Comparison of ENCODE assay signal across 8 cellular contexts in the genomic region with DNA sequence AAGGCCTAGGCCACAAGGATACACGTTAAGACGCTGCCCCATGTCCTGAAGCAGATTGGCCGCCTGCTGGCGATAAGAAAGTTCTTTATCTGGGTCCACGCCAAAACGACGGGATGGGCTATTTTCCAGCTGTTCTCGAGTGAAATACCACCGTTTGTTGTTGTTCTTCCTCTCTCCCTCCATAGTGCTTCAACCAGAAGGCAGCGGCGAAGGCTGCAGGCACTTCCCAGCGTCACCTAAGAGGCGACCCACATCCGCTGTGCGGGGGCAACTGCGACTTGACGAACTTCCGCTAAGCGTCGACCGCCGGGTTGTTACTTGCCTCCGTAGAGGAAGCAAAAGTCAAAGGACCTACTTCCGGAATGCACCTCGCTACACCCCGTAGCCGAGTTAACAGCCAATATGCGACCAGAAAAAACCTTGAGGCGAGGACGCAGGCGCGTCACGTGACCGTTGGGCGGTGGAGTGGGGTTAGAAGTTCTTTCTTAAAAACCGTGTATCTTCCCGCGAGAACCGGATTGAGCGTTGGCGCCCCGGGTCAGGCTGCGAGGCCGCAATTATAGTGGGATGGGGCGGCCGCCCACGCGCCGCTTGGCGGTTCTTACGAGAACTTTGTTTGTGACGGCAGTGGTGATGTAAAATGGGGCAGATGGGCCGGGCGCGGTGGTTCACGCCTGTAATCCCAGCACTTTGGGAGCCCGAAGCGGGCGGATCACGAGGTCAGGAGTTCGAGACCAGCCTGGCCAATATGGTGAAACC. TPM values are rescaled to one million over a fixed set of nuclear protein-coding genes. Genes with fewer than 3 reads are reported as not detected.
DNase-seq lines count a peak whose midpoint lies in the region; ATAC-seq and TF ChIP-seq lines count a peak whose summit lies in the region.

A gene (minus strand): TSS at position 215 of the 759 bp plus-strand sequence. CDS start 32 bp downstream, at position 183.

- H3K9me3 Mint-ChIP-seq in activated T-cell treated with anti-CD3 and anti-CD28 coated beads, Interleukin-2, amount 50 U/mL, for 4 hours = peaks cover 13% of the 10 kb centered on the region

- POLR2A ChIA-PET in Panc1 (lab: Charles Lee) = interaction anchor here (0.6 kb wide), 1 partner anchor 13 kb away, joined by 3 read pairs; no protein-coding TSS in a partner anchor

- peak; percentile 96 for TF ChIP-seq POLR2A in erythroblast (IDR thresholded peaks at IDR 0.05; ENCODE audit: low read length)

- H3K9me3 ChIP-seq in Panc1 (ENCODE audit: control insufficient read depth, insufficient read depth, low read depth, low read length) = no peaks in the 10 kb centered on the region
- no peaks in the 10 kb centered on the region for H3K9me3 ChIP-seq in mucosa of stomach (ENCODE audit: control insufficient read depth, low read length)

- DNase-seq in DMS79 treated with DMSO at 0.1 percent for 48 hours (lab: John Stamatoyannopoulos, UW) (peak; percentile 99), Panc1 (ENCODE audit: low read depth, low spot score) (peak; percentile 100), erythroblast (lab: John Stamatoyannopoulos, UW) (peak; percentile 100)
- peak; percentile 98 for DNase-seq in activated T-cell treated with anti-CD3 and anti-CD28 coated beads, Interleukin-2, amount 50 U/mL, for 4 hours
- DNase-seq in stimulated activated CD8-positive, alpha-beta memory T cell treated with anti-CD3 and anti-CD28 coated beads, Interleukin-7, amount 100 ng/mL, for 1 hour (ENCODE audit: low read depth in 2 of 2) = peak; percentile 95 to 96

- H3K9ac ChIP-seq in KMS-11 = peak within 1 kb of the TSS; percentile 85
- peak within 1 kb of the TSS; percentile 93 for H3K9ac ChIP-seq in mucosa of stomach (ENCODE audit: low read length)

- H3K27me3 ChIP-seq in KMS-11 (ENCODE audit: insufficient read depth, low read depth) (no peaks in the 10 kb centered on the region), Panc1 (ENCODE audit: control insufficient read depth, insufficient read depth, low read length) (no peaks in the 10 kb centered on the region), mucosa of stomach (ENCODE audit: control insufficient read depth, insufficient read depth, low read length) (no peaks in the 10 kb centered on the region)

- ATAC-seq in GM21737 (IDR thresholded peaks at IDR 0.05; ENCODE audit: unreplicated experiment) = peak; percentile 97
- ATAC-seq in Panc1 = peak; percentile 99
- ATAC-seq in activated T-cell treated with anti-CD3 and anti-CD28 coated beads, Interleukin-2, amount 50 U/mL, for 4 hours = peak; percentile 94 to 95

- peak within 1 kb of the TSS; percentile 97 for H3K27ac ChIP-seq in KMS-11
- peak within 1 kb of the TSS; percentile 98 for H3K27ac ChIP-seq in Panc1 (ENCODE audit: low read length)

- H4K20me1 ChIP-seq in KMS-11 (ENCODE audit: insufficient read depth) = no peaks in the 10 kb centered on the region

- H3K36me3 ChIP-seq in KMS-11 (ENCODE audit: insufficient read depth) (peaks cover 7% of the 10 kb centered on the region; the same call in 1 of the 2 replicates), Panc1 (ENCODE audit: control insufficient read depth, insufficient read depth, low read length) (peaks cover 5% of the 10 kb centered on the region; the same call in 1 of the 2 replicates), mucosa of stomach (ENCODE audit: control insufficient read depth, insufficient read depth, low read length) (no peaks in the 10 kb centered on the region)

- H2AFZ ChIP-seq in KMS-11 (ENCODE audit: low read depth) = peak within 1 kb of the TSS; percentile 81

- in situ Hi-C loops in Panc1 (cut with HindIII; ENCODE audit: low pct_unique_long_range_greater_than_20kb, low sequenced_read_pairs) = no loop called here

- H3K4me3 ChIP-seq in KMS-11 (IDR thresholded peaks at IDR 0.05; ENCODE audit: insufficient read depth, low read depth, low read length) = no peak within 1 kb of the TSS
- H3K4me3 ChIP-seq in Panc1 (ENCODE audit: low read depth in 2 of 2, low read length in 2 of 2) = peak within 1 kb of the TSS; percentile 92 to 95
- peak within 1 kb of the TSS; percentile 56 for H3K4me3 ChIP-seq in mucosa of stomach (ENCODE audit: low read length)

- intact Hi-C loops in Panc1 (cut with micrococcal nuclease; ENCODE audit: unreplicated experiment) = no loop called here

- no peaks in the 10 kb centered on the region for H3K27me3 Mint-ChIP-seq in activated T-cell treated with anti-CD3 and anti-CD28 coated beads, Interleukin-2, amount 50 U/mL, for 4 hours (ENCODE audit: low read depth)

- peak within 1 kb of the TSS; percentile 94 for H3K4me3 Mint-ChIP-seq in activated T-cell treated with anti-CD3 and anti-CD28 coated beads, Interleukin-2, amount 50 U/mL, for 4 hours

- H3K79me2 ChIP-seq in KMS-11 (ENCODE audit: insufficient read depth, low read depth) = peaks cover 46% of the 10 kb centered on the region

- CTCF ChIA-PET in Panc1 (lab: Charles Lee) = no interaction called here

- TF ChIP-seq CTCF in KMS-11 (conservative IDR thresholded peaks at IDR 0.05; ENCODE audit: low read depth, low read length) = peak; percentile 27; the same call in 1 of the 2 replicates
- TF ChIP-seq CTCF in Panc1 (IDR thresholded peaks at IDR 0.05) = no peak

- H3K36me3 Mint-ChIP-seq in activated T-cell treated with anti-CD3 and anti-CD28 coated beads, Interleukin-2, amount 50 U/mL, for 4 hours (ENCODE audit: insufficient read depth) = peaks cover 29% of the 10 kb centered on the region

- BruUV-seq in Panc1 (replicated peaks; lab: Mats Ljungman, UMichigan) = no TSS peak

- H3K4me1 Mint-ChIP-seq in activated T-cell treated with anti-CD3 and anti-CD28 coated beads, Interleukin-2, amount 50 U/mL, for 4 hours (ENCODE audit: low read depth) = peaks cover 41% of the 10 kb centered on the region

- H3K4me1 ChIP-seq in KMS-11 (ENCODE audit: low read depth, poor library complexity, severe bottlenecking) = peaks cover 36% of the 10 kb centered on the region
- H3K4me1 ChIP-seq in Panc1 (ENCODE audit: control insufficient read depth, insufficient read depth, low read length) = peaks cover 13% of the 10 kb centered on the region; the same call in 1 of the 2 replicates
- peaks cover 25% of the 10 kb centered on the region for H3K4me1 ChIP-seq in mucosa of stomach (ENCODE audit: control insufficient read depth, insufficient read depth, low read length)

- peak within 1 kb of the TSS; percentile 94 for H3K4me2 ChIP-seq in KMS-11

RNA-seq across cellular contexts. Expression of the gene that starts here (rescaled TPM):
- 50.0 TPM for total RNA-seq in Panc1 (2021; ENCODE audit: unreplicated experiment)
- 12.5 TPM for polyA plus RNA-seq in Panc1 (2012; ENCODE audit: insufficient read length)
- 10 to 100 TPM; 33.7 to 37.7 (median 35.9) TPM for total RNA-seq in activated T-cell treated with anti-CD3 and anti-CD28 coated beads, Interleukin-2, amount 50 U/mL, for 4 hours
